Comparison of ENCODE assay signal across 1 cellular context in the genomic region with DNA sequence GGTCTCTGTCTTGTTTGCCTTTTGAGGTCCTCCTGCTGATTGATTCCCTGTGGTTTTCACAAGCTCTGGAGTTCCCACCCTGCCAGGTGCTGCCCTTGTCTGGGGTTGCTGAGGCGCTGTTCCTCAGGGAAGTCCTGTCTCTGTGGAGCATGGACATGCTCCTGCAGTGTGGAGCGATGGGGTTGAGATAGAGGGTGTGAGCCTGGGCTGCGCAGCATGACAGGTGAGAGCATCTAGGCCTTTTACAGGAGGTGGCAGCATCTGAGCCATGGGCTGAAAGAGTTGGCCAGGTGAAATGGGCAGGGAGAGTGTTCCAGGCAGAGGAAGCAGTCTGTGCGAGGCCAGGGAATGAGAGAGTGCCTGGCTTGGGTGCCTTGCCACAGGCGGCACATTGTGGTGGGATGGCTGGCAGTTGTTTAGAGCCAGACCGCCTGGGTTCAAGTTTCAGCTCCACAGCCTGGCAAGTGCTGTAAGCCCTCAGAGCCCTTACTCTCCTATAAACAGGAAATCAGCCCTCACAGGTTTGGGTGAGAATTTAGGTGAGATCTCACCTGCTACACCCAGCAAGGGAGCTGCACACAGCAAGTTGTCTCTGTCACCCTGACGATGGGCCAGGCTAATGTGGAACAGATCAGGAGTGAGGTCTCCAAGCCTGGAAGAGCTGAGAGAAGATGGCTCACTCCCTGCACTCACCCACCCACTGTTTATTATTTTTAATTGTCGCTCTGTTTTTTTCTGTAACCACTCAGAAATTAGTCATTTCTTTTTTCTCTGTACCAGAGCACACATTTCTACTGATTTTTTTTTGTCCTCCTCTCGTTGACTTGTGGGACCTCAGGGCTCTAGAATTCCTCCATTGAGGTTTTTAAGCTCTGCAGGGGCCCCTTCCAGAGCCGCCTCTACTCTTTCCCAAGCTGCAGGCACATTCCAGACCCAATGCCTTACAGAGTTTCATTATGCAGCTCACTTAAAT.
A peak's percentile ranks its signal among the peaks of the same experiment; 100 is the strongest.
TF ChIP-seq lines count a peak whose summit lies in the region.

No MANE protein-coding gene starts in this region.

TF ChIP-seq in K562, 482 proteins besides CTCF, POLR2A, EP300 and RAD21:
- TF ChIP-seq, protein P1, sequence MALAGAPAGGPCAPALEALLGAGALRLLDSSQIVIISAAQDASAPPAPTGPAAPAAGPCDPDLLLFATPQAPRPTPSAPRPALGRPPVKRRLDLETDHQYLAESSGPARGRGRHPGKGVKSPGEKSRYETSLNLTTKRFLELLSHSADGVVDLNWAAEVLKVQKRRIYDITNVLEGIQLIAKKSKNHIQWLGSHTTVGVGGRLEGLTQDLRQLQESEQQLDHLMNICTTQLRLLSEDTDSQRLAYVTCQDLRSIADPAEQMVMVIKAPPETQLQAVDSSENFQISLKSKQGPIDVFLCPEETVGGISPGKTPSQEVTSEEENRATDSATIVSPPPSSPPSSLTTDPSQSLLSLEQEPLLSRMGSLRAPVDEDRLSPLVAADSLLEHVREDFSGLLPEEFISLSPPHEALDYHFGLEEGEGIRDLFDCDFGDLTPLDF (CRISPR knock-in tag; IDR thresholded peaks at IDR 0.05) = no peak
- TF ChIP-seq ZNF586 (CRISPR knock-in tag; conservative IDR thresholded peaks at IDR 0.05) (no peak), RBFOX2 (IDR thresholded peaks at IDR 0.05; ENCODE audit: low read depth, low read length) (0 out of 2 replicates have a peak, but pooled peaks have one; percentile 24), POLR2G (IDR thresholded peaks at IDR 0.05; ENCODE audit: low read depth, low read length) (0 out of 2 replicates have a peak, but pooled peaks have one; percentile 19), ZNF23 (CRISPR knock-in tag; IDR thresholded peaks at IDR 0.05) (no peak), SUPT5H (IDR thresholded peaks at IDR 0.05) (0 out of 2 replicates have a peak, but pooled peaks have one; percentile 23), HNRNPH1 (optimal IDR thresholded peaks at IDR 0.05; ENCODE audit: low read depth, low read length) (no peak)
